In the genomic region with DNA sequence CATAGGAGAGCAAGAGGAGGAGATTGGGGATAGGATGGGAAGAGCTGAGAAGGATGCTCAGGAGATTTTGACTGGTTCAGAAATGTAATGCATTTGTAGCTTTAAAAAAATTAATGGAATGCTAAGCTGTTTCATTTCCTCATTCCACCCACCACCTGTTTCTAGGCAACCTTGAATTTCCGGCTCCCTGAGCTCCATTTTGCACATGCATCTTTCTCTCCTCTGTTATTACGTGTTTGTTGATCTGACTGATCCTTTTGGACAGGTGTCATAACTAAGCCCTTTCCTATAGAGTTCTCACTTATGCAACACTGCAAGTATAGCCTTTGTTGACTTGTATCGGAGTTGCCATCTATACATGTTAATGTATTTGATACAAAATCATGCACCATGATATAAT, we compare ENCODE assay signal across 13 cellular contexts. TPM values are rescaled to one million over a fixed set of nuclear protein-coding genes. Genes with fewer than 3 reads are reported as not detected.
DNase-seq lines count a peak whose midpoint lies in the region; ATAC-seq and TF ChIP-seq lines count a peak whose summit lies in the region.
"Had no signal": no experiment of that assay in that cellular context is flagged by ENCODE, and none has a peak within 500 bp of the region (broad histone marks: within the 10 kb centered on the region; RNA-seq: fewer than 3 reads in every experiment).

No MANE protein-coding gene starts in this region.

- WGBS in gastroesophageal sphincter (ENCODE audit: low coverage in 1 of 2), 2 donors = 52 to 78% methylated on average over 3 of the region's 3 CpGs

- TF ChIP-seq EP300 in gastroesophageal sphincter (IDR thresholded peaks at IDR 0.05) = no peak

- POLR2A ChIA-PET in OCI-LY7 (lab: Charles Lee) = interaction anchor here (0.8 to 1.5 kb wide), 8 partner anchors 15 to 64 kb away, joined by 3 to 16 read pairs (median 3); a partner anchor contains a TSS

- CTCF ChIA-PET in OCI-LY7 (lab: Charles Lee; ENCODE audit: unreplicated experiment) = interaction anchor here (0.6 kb wide), 1 partner anchor 52 kb away, joined by 3 read pairs; no protein-coding TSS in a partner anchor

- no peaks in the 10 kb centered on the region for H3K9me3 ChIP-seq in OCI-LY7 (ENCODE audit: low read length)
- H3K9me3 ChIP-seq in gastroesophageal sphincter = peaks cover 0 to 3% (median 0%) of the 10 kb centered on the region in 3 donors
- H3K9me3 ChIP-seq: MG63, neutrophil had no signal

- intact Hi-C loops in OCI-LY7 (cut with micrococcal nuclease; ENCODE audit: unreplicated experiment) = no loop called here

- H3K4me3 ChIP-seq in OCI-LY7 (ENCODE audit: low read depth, low read length, poor library complexity, severe bottlenecking) = no peak overlapping the region
- no peak overlapping the region for H3K4me3 ChIP-seq in foreskin fibroblast (ENCODE audit: low read depth in 1 of 2, low read length in 2 of 2)
- H3K4me3 ChIP-seq in gastroesophageal sphincter = no peak overlapping the region
- H3K4me3 ChIP-seq: MG63 had no signal

- BruUV-seq in OCI-LY7 (replicated peaks; lab: Mats Ljungman, UMichigan) = no TSS peak

- no peaks in the 10 kb centered on the region for H3K79me2 ChIP-seq in OCI-LY7 (ENCODE audit: insufficient read depth, low read depth, low read length)

- TF ChIP-seq CTCF in OCI-LY7 (conservative IDR thresholded peaks at IDR 0.05; ENCODE audit: low read length) (no peak), foreskin fibroblast (IDR thresholded peaks at IDR 0.05; ENCODE audit: low read depth, low read length) (no peak), gastroesophageal sphincter (IDR thresholded peaks at IDR 0.05) (no peak)

- no peak for TF ChIP-seq POLR2A in gastroesophageal sphincter (IDR thresholded peaks at IDR 0.05)

- peak overlapping the region; percentile 52 for H3K4me2 ChIP-seq in OCI-LY7 (ENCODE audit: low read length)

- peak overlapping the region; percentile 90 for H2AFZ ChIP-seq in OCI-LY7 (ENCODE audit: low read length)

- no peaks in the 10 kb centered on the region for H4K20me1 ChIP-seq in OCI-LY7 (ENCODE audit: insufficient read depth, low read length)

- H3K36me3 ChIP-seq in OCI-LY7 (ENCODE audit: insufficient read depth, low read length) = no peaks in the 10 kb centered on the region
- no peaks in the 10 kb centered on the region for H3K36me3 ChIP-seq in gastroesophageal sphincter
- H3K36me3 ChIP-seq: MG63, neutrophil had no signal

- peaks cover 14% of the 10 kb centered on the region for H3K4me1 ChIP-seq in OCI-LY7 (ENCODE audit: insufficient read depth, low read length, poor library complexity, severe bottlenecking)
- peaks cover 0 to 5% (median 0%) of the 10 kb centered on the region in 3 donors for H3K4me1 ChIP-seq in gastroesophageal sphincter

- no peaks in the 10 kb centered on the region for H3K27me3 ChIP-seq in gastroesophageal sphincter
- H3K27me3 ChIP-seq: MG63, neutrophil had no signal

- peak overlapping the region; percentile 19 for H3K27ac ChIP-seq in OCI-LY7 (ENCODE audit: low read depth, low read length, poor library complexity, severe bottlenecking)
- no peak overlapping the region for H3K27ac ChIP-seq in gastroesophageal sphincter
- H3K27ac ChIP-seq: neutrophil had no signal

- peak; percentile 74 for DNase-seq in DMS53 treated with DMSO at 0.1 percent for 48 hours (lab: John Stamatoyannopoulos, UW; ENCODE audit: unreplicated experiment)
- DNase-seq in HCEC 1CT = peak; percentile 12
- DNase-seq in OCI-LY7 (ENCODE audit: low spot score) = peak; percentile 69
- DNase-seq in iris pigment epithelial cell (ENCODE audit: low read depth) = peak; percentile 32
- no peak for DNase-seq in foreskin fibroblast
- no peak for DNase-seq in activated CD4-positive, alpha-beta T cell treated with anti-CD3 and anti-CD28 coated beads, Interleukin-2, amount 50 U/mL, for 48 hours
- no peak for DNase-seq in amniotic stem cell (lab: John Stamatoyannopoulos, UW)
- DNase-seq: CD4-positive, alpha-beta T cell; MG63; stimulated activated CD4-positive, alpha-beta T cell treated with anti-CD3 and anti-CD28 coated beads, Interleukin-2, amount 100 ng/mL, for 48 hours had no signal

- no peak for ATAC-seq in gastroesophageal sphincter

- H3K9me2 ChIP-seq in OCI-LY7 (ENCODE audit: insufficient read depth, low read length) = no peaks in the 10 kb centered on the region

RNA-seq across cellular contexts. Expression of a gene that starts 4.3 kb away (rescaled TPM):
- total RNA-seq in OCI-LY7 (2014; rRNA removed; shearing (Covaris generic)) = not detected in 2 replicates
- total RNA-seq in OCI-LY7 (2022) = not detected in 2 replicates
- total RNA-seq in gastroesophageal sphincter = not detected
- total RNA-seq: temporal lobe had no signal

RNA-seq across cellular contexts. Expression of a gene that starts 40.1 kb away (rescaled TPM):
- total RNA-seq in OCI-LY7 (2014; rRNA removed; shearing (Covaris generic)) = not detected in 2 replicates
- total RNA-seq in OCI-LY7 (2022) (not detected in 2 replicates), gastroesophageal sphincter (1 to 10 TPM in 3 of 4 donors, not detected in 1; 1.1 to 2.7 (median 1.5) TPM)

RNA-seq across cellular contexts. Expression of a gene that starts 47.3 kb away (rescaled TPM):
- 19.0 and 20.1 TPM in 2 replicates for total RNA-seq in OCI-LY7 (2014; rRNA removed; shearing (Covaris generic))
- 11.2 and 17.9 TPM in 2 replicates for total RNA-seq in OCI-LY7 (2022)
- total RNA-seq in gastroesophageal sphincter = 1 to 10 TPM; 1.6 to 3.4 (median 1.9) TPM

Comparison
In these comparisons a context has a peak if more than half of its experiments do, and no peak if none do; other contexts are left out.
1. DNase-seq: peak in DMS53 treated with DMSO at 0.1 percent for 48 hours (single experiment), HCEC 1CT (single experiment), OCI-LY7 (single experiment) and iris pigment epithelial cell (single experiment); none in foreskin fibroblast (0 of 2), activated CD4-positive, alpha-beta T cell treated with anti-CD3 and anti-CD28 coated beads, Interleukin-2, amount 50 U/mL, for 48 hours (0 of 2) and amniotic stem cell (single experiment).